Comparison of ENCODE assay signal across 8 cellular contexts in the genomic region with DNA sequence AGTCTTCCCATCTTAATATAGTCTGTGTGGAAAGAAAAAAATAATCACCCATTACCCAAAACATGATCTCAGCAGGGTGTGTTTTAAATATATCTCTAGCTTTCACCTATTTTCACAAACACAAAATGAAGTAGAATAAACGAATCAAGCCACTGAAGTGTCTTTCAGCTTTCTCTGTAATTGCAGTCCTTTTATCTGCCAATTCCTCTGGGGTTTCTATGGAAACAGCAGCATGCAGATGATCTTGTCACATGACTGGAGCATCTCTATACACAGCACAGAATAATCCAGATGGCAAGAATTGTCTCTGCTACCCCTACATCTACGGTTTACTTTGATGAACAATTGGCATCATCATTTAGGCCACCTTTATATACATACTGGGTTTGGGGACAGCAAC. TPM values are rescaled to one million over a fixed set of nuclear protein-coding genes. Genes with fewer than 3 reads are reported as not detected.
DNase-seq lines count a peak whose midpoint lies in the region; TF ChIP-seq lines count a peak whose summit lies in the region.
"Not testable (repeated sequence)": the region's sequence is repeated elsewhere in the genome, so short reads cannot be mapped to it uniquely, and the experiment has no call there.

No MANE protein-coding gene starts in this region.

- not testable (repeated sequence) for H3K27me3 Mint-ChIP-seq in neural progenitor cell (ENCODE audit: insufficient read depth, low read depth)

- not testable (repeated sequence) for H3K36me3 Mint-ChIP-seq in neural progenitor cell

- H3K79me2 ChIP-seq in neural progenitor cell (ENCODE audit: low read depth) = not testable (repeated sequence)

- H3K9ac ChIP-seq in neural progenitor cell = not testable (repeated sequence)

- TF ChIP-seq CTCF in neural progenitor cell (IDR thresholded peaks at IDR 0.05) = not testable (repeated sequence)

- H4K20me1 ChIP-seq in neural progenitor cell (ENCODE audit: low read depth) = not testable (repeated sequence)

- DNase-seq in COR-L47 (lab: John Stamatoyannopoulos, UW) (peak; percentile 37), NCI-H146 (lab: John Stamatoyannopoulos, UW) (peak; percentile 25), NCI-H2171 treated with DMSO at 0.1 percent for 48 hours (lab: John Stamatoyannopoulos, UW) (peak; percentile 25), SK-N-DZ (ENCODE audit: low spot score) (peak; percentile 50), caudate nucleus (lab: John Stamatoyannopoulos, UW) (peak in 7 of 61 donors; percentile 4 to 32 (median 13)), superior temporal gyrus (ENCODE audit: extremely low spot score) (peak; percentile 76)
- not testable (repeated sequence) for DNase-seq in neural progenitor cell (ENCODE audit: low spot score)

- peak overlapping the region; percentile 91 for H3K27ac ChIP-seq in caudate nucleus (ENCODE audit: low read depth, low read length)
- H3K27ac ChIP-seq in layer of hippocampus (ENCODE audit: low read depth, low read length) = peak overlapping the region; percentile 89
- H3K27ac ChIP-seq in neural progenitor cell = not testable (repeated sequence)

- H3F3A ChIP-seq in neural progenitor cell (ENCODE audit: low read depth) = peaks cover 19% of the 10 kb centered on the region

- not testable (repeated sequence) for H3K36me3 ChIP-seq in neural progenitor cell

- H3K27me3 ChIP-seq in layer of hippocampus (ENCODE audit: control insufficient read depth, insufficient read depth, low read length); neural progenitor cell: not testable (repeated sequence)

- H3K4me3 ChIP-seq in neural progenitor cell = not testable (repeated sequence)

- H3K4me1 ChIP-seq in neural progenitor cell = not testable (repeated sequence)

- not testable (repeated sequence) for H3K9me3 ChIP-seq in neural progenitor cell (ENCODE audit: low read depth)

- H3K4me1 Mint-ChIP-seq in neural progenitor cell = peaks cover 40% of the 10 kb centered on the region

- peak overlapping the region; percentile 55 for H3K4me3 Mint-ChIP-seq in neural progenitor cell

- not testable (repeated sequence) for H2AFZ ChIP-seq in neural progenitor cell (replicated peaks)

- not testable (repeated sequence) for H3K4me2 ChIP-seq in neural progenitor cell

- H3K9me3 Mint-ChIP-seq in neural progenitor cell = not testable (repeated sequence)

- H3K27ac Mint-ChIP-seq in neural progenitor cell = peak overlapping the region; percentile 61

RNA-seq across cellular contexts. Expression of a gene that starts 13.9 kb away (rescaled TPM):
- polyA plus RNA-seq in SK-N-DZ (2014; cell fraction: cytosol; rRNA removed) = 38.9 and 49.0 TPM in 2 replicates
- polyA plus RNA-seq in SK-N-DZ (2014; cell fraction: nucleus; rRNA removed) = 455 and 485 TPM in 2 replicates
- total RNA-seq in neural progenitor cell (ENCODE audit: low replicate concordance) = 36.6 and 45.9 TPM in 2 replicates

RNA-seq across cellular contexts. Expression of a gene that starts 33.5 kb away (rescaled TPM):
- 10.3 and 12.2 TPM in 2 replicates for polyA plus RNA-seq in SK-N-DZ (2014; cell fraction: cytosol; rRNA removed)
- 9.7 and 23.4 TPM in 2 replicates for polyA plus RNA-seq in SK-N-DZ (2014; cell fraction: nucleus; rRNA removed)
- 27.4 and 42.1 TPM in 2 replicates for total RNA-seq in neural progenitor cell (ENCODE audit: low replicate concordance)
